ENCODE assay signal across 1 cellular context in the genomic region with DNA sequence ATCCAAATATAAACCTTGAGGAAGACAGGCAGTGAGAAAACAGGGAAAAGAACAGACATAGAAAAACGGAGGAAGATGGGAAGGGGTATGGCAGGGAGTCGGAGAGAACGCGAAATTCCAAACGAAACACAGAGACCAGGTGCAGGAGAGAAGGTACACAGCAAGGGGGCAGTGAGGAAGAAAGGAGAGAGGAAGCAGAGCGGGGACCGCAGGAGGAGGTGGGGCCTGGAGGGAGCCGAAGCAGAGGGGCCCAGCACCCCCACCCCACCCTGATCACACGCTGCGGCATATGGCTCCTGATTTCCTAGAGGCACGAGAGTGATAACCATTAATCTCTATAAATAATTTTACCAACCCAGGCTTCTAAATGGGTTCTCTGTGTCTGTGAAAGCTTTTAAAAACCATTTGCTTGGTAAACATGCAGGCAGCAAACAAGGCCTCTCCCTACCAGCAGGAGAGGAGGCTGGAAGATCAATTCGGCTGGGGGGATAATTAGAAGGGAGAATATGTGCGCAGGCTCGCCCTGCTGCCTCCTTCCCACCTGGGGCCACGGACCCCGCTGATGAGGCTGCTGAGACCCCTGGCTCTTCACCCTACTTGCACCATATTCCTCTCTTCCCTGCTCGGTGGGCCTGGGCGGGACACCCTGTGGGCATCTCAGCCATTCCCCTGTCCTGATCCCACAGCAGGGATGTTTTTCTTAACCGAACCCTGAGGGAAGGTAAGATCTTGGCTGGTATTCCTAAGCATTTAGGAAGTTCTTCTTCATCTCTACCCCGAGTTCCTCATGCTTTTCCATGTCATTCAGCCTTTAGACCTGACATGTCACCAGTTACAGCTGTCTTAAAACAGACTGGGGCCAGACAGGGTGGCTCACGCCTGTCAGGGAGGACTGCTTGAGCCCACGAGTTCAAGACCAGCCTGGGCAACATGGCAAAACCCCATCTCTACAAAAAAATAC.
TF ChIP-seq lines count a peak whose summit lies in the region.

No MANE protein-coding gene starts in this region.

TF ChIP-seq in H1, 55 proteins besides CTCF, POLR2A, EP300 and RAD21:
- TF ChIP-seq RBBP5 (IDR thresholded peaks at IDR 0.05; ENCODE audit: borderline replicate concordance, low read depth, low read length) (0 out of 2 replicates have a peak, but pooled peaks have one; percentile 49), EGR1 (IDR thresholded peaks at IDR 0.05; ENCODE audit: borderline replicate concordance, low read depth, low read length) (0 out of 2 replicates have a peak, but pooled peaks have one; percentile 4), SIX5 (IDR thresholded peaks at IDR 0.05; ENCODE audit: low read depth, low read length) (no peak), EZH2 (IDR thresholded peaks at IDR 0.05; ENCODE audit: low read depth, low read length, severe bottlenecking) (no peak), GABPA (IDR thresholded peaks at IDR 0.05; ENCODE audit: borderline replicate concordance, insufficient read depth, low read length) (no peak), HDAC6 (IDR thresholded peaks at IDR 0.05; ENCODE audit: low read depth, low read length) (no peak), TCF12 (IDR thresholded peaks at IDR 0.05; ENCODE audit: low read depth, low read length) (peak; percentile 72; the same call in 1 of the 2 replicates), ASH2L (IDR thresholded peaks at IDR 0.05; ENCODE audit: low read length) (peak; percentile 57), KDM4A (IDR thresholded peaks at IDR 0.05; ENCODE audit: low read depth, low read length, severe bottlenecking) (no peak), BCL11A (IDR thresholded peaks at IDR 0.05; ENCODE audit: low read depth in 2 of 2, low read length in 2 of 2) (no peak), HDAC2 (IDR thresholded peaks at IDR 0.05; ENCODE audit: borderline replicate concordance in 1 of 2, low read depth in 2 of 2, low read length in 2 of 2) (0 out of 4 replicates have a peak, but pooled peaks of 1 of the 2 experiments have one; percentile 40), KDM1A (IDR thresholded peaks at IDR 0.05; ENCODE audit: borderline replicate concordance, low read length) (peak; percentile 96), SIN3A (conservative IDR thresholded peaks at IDR 0.05 in 1 of 2, IDR thresholded peaks at IDR 0.05 in 1 of 2; ENCODE audit: low read depth in 1 of 2, low read length in 2 of 2) (no peak), CREB1 (IDR thresholded peaks at IDR 0.05) (no peak), SP1 (IDR thresholded peaks at IDR 0.05; ENCODE audit: low read depth, low read length) (no peak)
- TF ChIP-seq, protein P1, sequence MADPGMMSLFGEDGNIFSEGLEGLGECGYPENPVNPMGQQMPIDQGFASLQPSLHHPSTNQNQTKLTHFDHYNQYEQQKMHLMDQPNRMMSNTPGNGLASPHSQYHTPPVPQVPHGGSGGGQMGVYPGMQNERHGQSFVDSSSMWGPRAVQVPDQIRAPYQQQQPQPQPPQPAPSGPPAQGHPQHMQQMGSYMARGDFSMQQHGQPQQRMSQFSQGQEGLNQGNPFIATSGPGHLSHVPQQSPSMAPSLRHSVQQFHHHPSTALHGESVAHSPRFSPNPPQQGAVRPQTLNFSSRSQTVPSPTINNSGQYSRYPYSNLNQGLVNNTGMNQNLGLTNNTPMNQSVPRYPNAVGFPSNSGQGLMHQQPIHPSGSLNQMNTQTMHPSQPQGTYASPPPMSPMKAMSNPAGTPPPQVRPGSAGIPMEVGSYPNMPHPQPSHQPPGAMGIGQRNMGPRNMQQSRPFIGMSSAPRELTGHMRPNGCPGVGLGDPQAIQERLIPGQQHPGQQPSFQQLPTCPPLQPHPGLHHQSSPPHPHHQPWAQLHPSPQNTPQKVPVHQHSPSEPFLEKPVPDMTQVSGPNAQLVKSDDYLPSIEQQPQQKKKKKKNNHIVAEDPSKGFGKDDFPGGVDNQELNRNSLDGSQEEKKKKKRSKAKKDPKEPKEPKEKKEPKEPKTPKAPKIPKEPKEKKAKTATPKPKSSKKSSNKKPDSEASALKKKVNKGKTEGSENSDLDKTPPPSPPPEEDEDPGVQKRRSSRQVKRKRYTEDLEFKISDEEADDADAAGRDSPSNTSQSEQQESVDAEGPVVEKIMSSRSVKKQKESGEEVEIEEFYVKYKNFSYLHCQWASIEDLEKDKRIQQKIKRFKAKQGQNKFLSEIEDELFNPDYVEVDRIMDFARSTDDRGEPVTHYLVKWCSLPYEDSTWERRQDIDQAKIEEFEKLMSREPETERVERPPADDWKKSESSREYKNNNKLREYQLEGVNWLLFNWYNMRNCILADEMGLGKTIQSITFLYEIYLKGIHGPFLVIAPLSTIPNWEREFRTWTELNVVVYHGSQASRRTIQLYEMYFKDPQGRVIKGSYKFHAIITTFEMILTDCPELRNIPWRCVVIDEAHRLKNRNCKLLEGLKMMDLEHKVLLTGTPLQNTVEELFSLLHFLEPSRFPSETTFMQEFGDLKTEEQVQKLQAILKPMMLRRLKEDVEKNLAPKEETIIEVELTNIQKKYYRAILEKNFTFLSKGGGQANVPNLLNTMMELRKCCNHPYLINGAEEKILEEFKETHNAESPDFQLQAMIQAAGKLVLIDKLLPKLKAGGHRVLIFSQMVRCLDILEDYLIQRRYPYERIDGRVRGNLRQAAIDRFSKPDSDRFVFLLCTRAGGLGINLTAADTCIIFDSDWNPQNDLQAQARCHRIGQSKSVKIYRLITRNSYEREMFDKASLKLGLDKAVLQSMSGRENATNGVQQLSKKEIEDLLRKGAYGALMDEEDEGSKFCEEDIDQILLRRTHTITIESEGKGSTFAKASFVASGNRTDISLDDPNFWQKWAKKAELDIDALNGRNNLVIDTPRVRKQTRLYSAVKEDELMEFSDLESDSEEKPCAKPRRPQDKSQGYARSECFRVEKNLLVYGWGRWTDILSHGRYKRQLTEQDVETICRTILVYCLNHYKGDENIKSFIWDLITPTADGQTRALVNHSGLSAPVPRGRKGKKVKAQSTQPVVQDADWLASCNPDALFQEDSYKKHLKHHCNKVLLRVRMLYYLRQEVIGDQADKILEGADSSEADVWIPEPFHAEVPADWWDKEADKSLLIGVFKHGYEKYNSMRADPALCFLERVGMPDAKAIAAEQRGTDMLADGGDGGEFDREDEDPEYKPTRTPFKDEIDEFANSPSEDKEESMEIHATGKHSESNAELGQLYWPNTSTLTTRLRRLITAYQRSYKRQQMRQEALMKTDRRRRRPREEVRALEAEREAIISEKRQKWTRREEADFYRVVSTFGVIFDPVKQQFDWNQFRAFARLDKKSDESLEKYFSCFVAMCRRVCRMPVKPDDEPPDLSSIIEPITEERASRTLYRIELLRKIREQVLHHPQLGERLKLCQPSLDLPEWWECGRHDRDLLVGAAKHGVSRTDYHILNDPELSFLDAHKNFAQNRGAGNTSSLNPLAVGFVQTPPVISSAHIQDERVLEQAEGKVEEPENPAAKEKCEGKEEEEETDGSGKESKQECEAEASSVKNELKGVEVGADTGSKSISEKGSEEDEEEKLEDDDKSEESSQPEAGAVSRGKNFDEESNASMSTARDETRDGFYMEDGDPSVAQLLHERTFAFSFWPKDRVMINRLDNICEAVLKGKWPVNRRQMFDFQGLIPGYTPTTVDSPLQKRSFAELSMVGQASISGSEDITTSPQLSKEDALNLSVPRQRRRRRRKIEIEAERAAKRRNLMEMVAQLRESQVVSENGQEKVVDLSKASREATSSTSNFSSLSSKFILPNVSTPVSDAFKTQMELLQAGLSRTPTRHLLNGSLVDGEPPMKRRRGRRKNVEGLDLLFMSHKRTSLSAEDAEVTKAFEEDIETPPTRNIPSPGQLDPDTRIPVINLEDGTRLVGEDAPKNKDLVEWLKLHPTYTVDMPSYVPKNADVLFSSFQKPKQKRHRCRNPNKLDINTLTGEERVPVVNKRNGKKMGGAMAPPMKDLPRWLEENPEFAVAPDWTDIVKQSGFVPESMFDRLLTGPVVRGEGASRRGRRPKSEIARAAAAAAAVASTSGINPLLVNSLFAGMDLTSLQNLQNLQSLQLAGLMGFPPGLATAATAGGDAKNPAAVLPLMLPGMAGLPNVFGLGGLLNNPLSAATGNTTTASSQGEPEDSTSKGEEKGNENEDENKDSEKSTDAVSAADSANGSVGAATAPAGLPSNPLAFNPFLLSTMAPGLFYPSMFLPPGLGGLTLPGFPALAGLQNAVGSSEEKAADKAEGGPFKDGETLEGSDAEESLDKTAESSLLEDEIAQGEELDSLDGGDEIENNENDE (IDR thresholded peaks at IDR 0.05; ENCODE audit: insufficient replicate concordance, low read length), result no peak
- TF ChIP-seq, protein P2, sequence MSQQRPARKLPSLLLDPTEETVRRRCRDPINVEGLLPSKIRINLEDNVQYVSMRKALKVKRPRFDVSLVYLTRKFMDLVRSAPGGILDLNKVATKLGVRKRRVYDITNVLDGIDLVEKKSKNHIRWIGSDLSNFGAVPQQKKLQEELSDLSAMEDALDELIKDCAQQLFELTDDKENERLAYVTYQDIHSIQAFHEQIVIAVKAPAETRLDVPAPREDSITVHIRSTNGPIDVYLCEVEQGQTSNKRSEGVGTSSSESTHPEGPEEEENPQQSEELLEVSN (IDR thresholded peaks at IDR 0.05), result 0 out of 2 replicates have a peak, but pooled peaks have one; percentile 6
